ENCODE assay signal across 15 cellular contexts in the genomic region with DNA sequence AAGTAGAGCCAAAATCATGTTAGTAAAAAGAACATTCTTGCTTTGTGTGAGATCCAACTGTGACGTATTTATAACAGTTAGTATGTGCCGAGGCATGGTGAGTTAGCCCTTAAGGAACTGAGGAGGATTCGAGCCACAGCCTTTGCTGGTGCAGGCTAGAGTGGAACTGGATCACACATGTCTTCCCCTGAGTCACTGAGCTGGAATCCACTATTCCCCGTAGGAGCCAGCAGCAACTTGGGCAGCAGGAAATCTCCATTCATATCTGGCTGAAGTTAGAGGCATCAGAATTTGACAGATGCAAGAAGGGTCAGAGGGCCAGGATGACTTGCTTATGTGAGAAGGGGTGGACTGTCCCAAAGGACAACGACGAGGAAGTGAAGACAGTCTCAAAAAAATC.
DNase-seq lines count a peak whose midpoint lies in the region; ATAC-seq and TF ChIP-seq lines count a peak whose summit lies in the region.
"Had no signal": no experiment of that assay in that cellular context is flagged by ENCODE, and none has a peak within 500 bp of the region (broad histone marks: within the 10 kb centered on the region; RNA-seq: fewer than 3 reads in every experiment).

No MANE protein-coding gene starts in this region.

- H3K36me3 ChIP-seq in mesenchymal stem cell (ENCODE audit: control insufficient read depth in 1 of 2, insufficient read depth in 2 of 2, low read depth in 1 of 2, low read length in 2 of 2): no peaks in the 10 kb centered on the region
- H3K36me3 ChIP-seq: upper lobe of left lung had no signal

- H4K91ac ChIP-seq in mesenchymal stem cell (ENCODE audit: low read length): no peak overlapping the region

- H2BK15ac ChIP-seq in mesenchymal stem cell (ENCODE audit: low read depth, poor library complexity, severe bottlenecking): no peak overlapping the region

- H3K4ac ChIP-seq in mesenchymal stem cell (ENCODE audit: low read depth in 1 of 2, low read length in 2 of 2): no peak overlapping the region

- no peak overlapping the region for H3K27ac ChIP-seq in mesenchymal stem cell (ENCODE audit: low read length, poor library complexity, severe bottlenecking)
- H3K27ac ChIP-seq: KMS-11, PC-9, upper lobe of left lung had no signal

- no peaks in the 10 kb centered on the region for H3K27me3 ChIP-seq in mesenchymal stem cell (ENCODE audit: control insufficient read depth in 1 of 2, insufficient read depth in 1 of 2, low read length in 2 of 2)
- H3K27me3 ChIP-seq: upper lobe of left lung had no signal

- no peak for TF ChIP-seq CTCF in AG09319 (IDR thresholded peaks at IDR 0.05; ENCODE audit: low read depth, low read length)
- TF ChIP-seq CTCF in epithelial cell of esophagus (IDR thresholded peaks at IDR 0.05; ENCODE audit: insufficient read depth, low read depth, low read length, missing control alignments): no peak
- no peak for TF ChIP-seq CTCF in endothelial cell (IDR thresholded peaks at IDR 0.05; ENCODE audit: unreplicated experiment)

- no peak overlapping the region for H3K4me3 Mint-ChIP-seq in endothelial cell (ENCODE audit: unreplicated experiment)
- H3K4me3 Mint-ChIP-seq: CD4-positive, alpha-beta T cell; memory B cell had no signal

- H3K4me1 Mint-ChIP-seq in endothelial cell (ENCODE audit: unreplicated experiment): no peaks in the 10 kb centered on the region
- H3K4me1 Mint-ChIP-seq: memory B cell had no signal

- H2AK5ac ChIP-seq in mesenchymal stem cell (ENCODE audit: low read length, severe bottlenecking): no peak overlapping the region

- H3K27ac Mint-ChIP-seq in endothelial cell (ENCODE audit: unreplicated experiment): no peak overlapping the region
- H3K27ac Mint-ChIP-seq: CD4-positive, alpha-beta T cell; memory B cell had no signal

- H3K27me3 Mint-ChIP-seq in endothelial cell (ENCODE audit: unreplicated experiment): peaks cover 2% of the 10 kb centered on the region
- H3K27me3 Mint-ChIP-seq: CD4-positive, alpha-beta T cell had no signal

- ATAC-seq in GM19023 (IDR thresholded peaks at IDR 0.05; ENCODE audit: unreplicated experiment) (no peak), GM18867 (IDR thresholded peaks at IDR 0.05; ENCODE audit: unreplicated experiment) (no peak)

- no peak overlapping the region for H3K4me2 ChIP-seq in mesenchymal stem cell (ENCODE audit: low read length, poor library complexity, severe bottlenecking)
- H3K4me2 ChIP-seq: KMS-11, PC-9 had no signal

- no peak overlapping the region for H2BK120ac ChIP-seq in mesenchymal stem cell (ENCODE audit: low read depth, low read length)

- H3K4me1 ChIP-seq in mesenchymal stem cell (ENCODE audit: control insufficient read depth, insufficient read depth, low read depth, low read length): peaks cover 6% of the 10 kb centered on the region
- H3K4me1 ChIP-seq: upper lobe of left lung had no signal

- no peak overlapping the region for H4K8ac ChIP-seq in mesenchymal stem cell (ENCODE audit: low read length)

- peak overlapping the region; percentile 75 for H3K9ac ChIP-seq in mesenchymal stem cell (ENCODE audit: low read length)
- H3K9ac ChIP-seq: KMS-11 had no signal

- H3K4me3 ChIP-seq in epithelial cell of esophagus (ENCODE audit: low read length) (no peak overlapping the region), mesenchymal stem cell (ENCODE audit: insufficient read depth in 1 of 2, low read depth in 1 of 2, low read length in 2 of 2) (peak overlapping the region in 1 of 2 experiments; percentile 17)
- H3K4me3 ChIP-seq: PC-9, upper lobe of left lung had no signal

- H2AFZ ChIP-seq in mesenchymal stem cell (ENCODE audit: low read depth, low read length): peak overlapping the region; percentile 56
- H2AFZ ChIP-seq: PC-9 had no signal

- WGBS in mesenchymal stem cell: 1% methylated on average over 6 of the region's 6 CpGs

- no peak overlapping the region for H2BK12ac ChIP-seq in mesenchymal stem cell (ENCODE audit: low read length in 2 of 2)

- H3K9me3 ChIP-seq in mesenchymal stem cell (ENCODE audit: control insufficient read depth, low read length): no peaks in the 10 kb centered on the region
- H3K9me3 ChIP-seq: upper lobe of left lung had no signal

- H3K36me3 Mint-ChIP-seq in endothelial cell (ENCODE audit: low read depth, unreplicated experiment): peaks cover 3% of the 10 kb centered on the region
- H3K36me3 Mint-ChIP-seq: memory B cell had no signal

- H3K79me1 ChIP-seq in mesenchymal stem cell (replicated peaks; ENCODE audit: low read length, poor library complexity, severe bottlenecking): no peaks in the 10 kb centered on the region

- H3K14ac ChIP-seq in mesenchymal stem cell (ENCODE audit: low read length in 2 of 2): no peak overlapping the region

- peak overlapping the region in 1 of 2 experiments; percentile 56 for H3K18ac ChIP-seq in mesenchymal stem cell (ENCODE audit: low read depth in 1 of 2, low read length in 2 of 2)

- H3K9me3 Mint-ChIP-seq in endothelial cell (ENCODE audit: unreplicated experiment): no peaks in the 10 kb centered on the region
- H3K9me3 Mint-ChIP-seq: CD4-positive, alpha-beta T cell had no signal

- H2BK5ac ChIP-seq in mesenchymal stem cell (ENCODE audit: low read depth, low read length, poor library complexity, severe bottlenecking): no peak overlapping the region

- peak; percentile 12 for DNase-seq in AG09319 (ENCODE audit: extremely low read depth, low read depth)
- DNase-seq in RPMI7951 (ENCODE audit: low read depth): peak; percentile 70
- DNase-seq in epithelial cell of esophagus (ENCODE audit: low read depth): peak; percentile 94
- peak; percentile 84 for DNase-seq in mesenchymal stem cell
- no peak for DNase-seq in endothelial cell (ENCODE audit: low spot score)
- DNase-seq in NCI-H526 treated with DMSO at 0.1 percent for 48 hours (lab: John Stamatoyannopoulos, UW): no peak
- DNase-seq: caudate nucleus; CD4-positive, alpha-beta T cell; NCI-H2227 treated with DMSO at 0.1 percent for 48 hours; PC-9; upper lobe of left lung had no signal

- H3K23ac ChIP-seq in mesenchymal stem cell (ENCODE audit: low read length in 2 of 2): no peak overlapping the region

Comparison
In these comparisons a context has a peak if more than half of its experiments do, and no peak if none do; other contexts are left out.
1. DNase-seq: peak in AG09319 (single experiment), RPMI7951 (single experiment), epithelial cell of esophagus (single experiment) and mesenchymal stem cell (single experiment); none in endothelial cell (single experiment) and NCI-H526 treated with DMSO at 0.1 percent for 48 hours (single experiment).